ENCODE assay signal across 1 cellular context in the genomic region with DNA sequence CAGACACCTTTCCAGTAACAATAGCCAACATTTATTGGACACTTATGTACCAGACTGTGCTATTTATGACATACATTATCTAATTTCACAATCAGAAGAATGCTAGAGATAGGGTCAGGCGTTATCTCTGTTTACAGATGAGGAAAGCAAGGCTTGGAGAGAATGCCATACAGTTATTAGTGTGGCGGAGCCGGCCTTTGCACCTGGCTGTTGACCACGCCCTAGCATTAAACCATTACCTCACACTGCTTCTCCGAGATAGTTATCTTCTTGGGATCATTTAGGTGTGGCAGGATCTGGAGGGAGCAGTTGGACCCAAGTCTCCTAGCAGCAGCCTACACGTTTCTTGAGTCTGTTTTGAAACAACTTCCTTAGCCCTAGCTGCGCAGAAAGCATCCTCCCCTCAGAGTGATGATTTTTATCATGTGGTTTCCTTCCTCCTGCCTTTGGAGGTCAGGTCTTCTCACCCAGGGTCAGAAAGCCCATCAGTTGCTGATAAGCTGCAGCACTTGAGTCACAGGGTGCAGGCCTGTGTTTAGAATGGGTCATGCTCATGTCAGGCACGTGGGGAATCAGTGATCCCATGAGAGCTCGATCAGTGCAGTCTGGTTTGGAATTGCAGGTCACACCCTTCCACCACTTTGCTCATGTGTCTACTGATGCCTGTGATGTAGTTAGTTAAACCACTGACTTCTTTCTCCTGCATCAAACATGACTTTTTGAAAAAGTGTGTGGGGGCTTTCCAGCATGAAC.
A peak's percentile ranks its signal among the peaks of the same experiment; 100 is the strongest.
TF ChIP-seq lines count a peak whose summit lies in the region.

No MANE protein-coding gene starts in this region.

TF ChIP-seq in K562, 482 proteins besides CTCF, POLR2A, EP300 and RAD21 (continued from another document and continues in another):
- TF ChIP-seq CREB3L1 (IDR thresholded peaks at IDR 0.05; ENCODE audit: borderline replicate concordance, low read depth) (peak; percentile 33; the same call in 1 of the 2 replicates), PCBP2 (IDR thresholded peaks at IDR 0.05; ENCODE audit: low read depth, low read length, poor library complexity, severe bottlenecking) (no peak), TCF15 (CRISPR knock-in tag; IDR thresholded peaks at IDR 0.05) (no peak), NRF1 (conservative IDR thresholded peaks at IDR 0.05 in 1 of 2, IDR thresholded peaks at IDR 0.05 in 1 of 2) (peak; percentile 73 to 79), PHF21A (IDR thresholded peaks at IDR 0.05; ENCODE audit: borderline replicate concordance, low read depth) (no peak), SMARCB1 (IDR thresholded peaks at IDR 0.05; ENCODE audit: insufficient read length, low read depth) (no peak), MAZ (CRISPR knock-in tag; conservative IDR thresholded peaks at IDR 0.05 in 1 of 2, IDR thresholded peaks at IDR 0.05 in 1 of 2) (peak; percentile 36 to 56; a peak in 1 of 4 replicates), ZBTB1 (CRISPR knock-in tag; IDR thresholded peaks at IDR 0.05; ENCODE audit: borderline replicate concordance, low read depth) (peak; percentile 28; the same call in 1 of the 2 replicates), ATF1 (CRISPR knock-in tag; IDR thresholded peaks at IDR 0.05) (no peak), ATF1 (tag; IDR thresholded peaks at IDR 0.05) (peak; percentile 71), TOE1 (IDR thresholded peaks at IDR 0.05; ENCODE audit: borderline replicate concordance) (peak; percentile 72; the same call in 1 of the 2 replicates), TOE1 (CRISPR knock-in tag; IDR thresholded peaks at IDR 0.05; ENCODE audit: borderline replicate concordance, low read depth) (no peak), RNF2 (IDR thresholded peaks at IDR 0.05) (peak; percentile 89; the same call in 1 of the 2 replicates), DDX20 (tag; IDR thresholded peaks at IDR 0.05; ENCODE audit: low read depth) (0 out of 2 replicates have a peak, but pooled peaks have one; percentile 37), E2F4 (CRISPR knock-in tag; IDR thresholded peaks at IDR 0.05; ENCODE audit: low read depth) (no peak), CC2D1A (IDR thresholded peaks at IDR 0.05) (no peak; the same call in 1 of the 2 replicates), ZNF695 (CRISPR knock-in tag; IDR thresholded peaks at IDR 0.05) (no peak), ZBTB9 (CRISPR knock-in tag; IDR thresholded peaks at IDR 0.05) (no peak), HCFC1 (IDR thresholded peaks at IDR 0.05; ENCODE audit: low read depth, low read length) (no peak), ZNF830 (CRISPR knock-in tag; IDR thresholded peaks at IDR 0.05) (no peak), JUN (IDR thresholded peaks at IDR 0.05; ENCODE audit: borderline replicate concordance, low read depth, low read length) (peak; percentile 87; the same call in 1 of the 2 replicates), JUN (CRISPR knock-in tag; IDR thresholded peaks at IDR 0.05; ENCODE audit: borderline replicate concordance) (no peak), SRSF3 (IDR thresholded peaks at IDR 0.05; ENCODE audit: insufficient read depth, low read length) (no peak), ZNF232 (CRISPR knock-in tag; IDR thresholded peaks at IDR 0.05) (no peak), BCL6 (CRISPR knock-in tag; IDR thresholded peaks at IDR 0.05) (no peak), CHD1 (IDR thresholded peaks at IDR 0.05; ENCODE audit: low read length) (no peak), FOXP1 (CRISPR knock-in tag; IDR thresholded peaks at IDR 0.05) (no peak), DPF2 (IDR thresholded peaks at IDR 0.05) (peak; percentile 78), CBX3 (IDR thresholded peaks at IDR 0.05; ENCODE audit: borderline replicate concordance in 1 of 2, low read length in 2 of 2) (peak in 1 of 2 experiments; percentile 71; a peak in 1 of 3 replicates), FOXA1 (IDR thresholded peaks at IDR 0.05; ENCODE audit: borderline replicate concordance) (no peak), ZZZ3 (IDR thresholded peaks at IDR 0.05) (no peak), ZNF431 (CRISPR knock-in tag; IDR thresholded peaks at IDR 0.05) (0 out of 2 replicates have a peak, but pooled peaks have one; percentile 56), ZNF134 (CRISPR knock-in tag; conservative IDR thresholded peaks at IDR 0.05) (no peak), ZNF174 (CRISPR knock-in tag; IDR thresholded peaks at IDR 0.05) (no peak), ZNF184 (CRISPR knock-in tag; IDR thresholded peaks at IDR 0.05) (no peak), KAT7 (CRISPR knock-in tag; IDR thresholded peaks at IDR 0.05; ENCODE audit: borderline replicate concordance) (no peak), TARDBP (IDR thresholded peaks at IDR 0.05) (no peak), HNRNPK (IDR thresholded peaks at IDR 0.05; ENCODE audit: low read depth, low read length, poor library complexity, severe bottlenecking) (no peak), POU5F1 (IDR thresholded peaks at IDR 0.05; ENCODE audit: borderline replicate concordance, low read depth, low read length, partially characterized antibody) (peak; percentile 34), STAG1 (CRISPR knock-in tag; IDR thresholded peaks at IDR 0.05; ENCODE audit: borderline replicate concordance) (no peak), TFAM (CRISPR knock-in tag; conservative IDR thresholded peaks at IDR 0.05) (no peak), E4F1 (CRISPR knock-in tag; IDR thresholded peaks at IDR 0.05; ENCODE audit: borderline replicate concordance) (no peak), YBX1 (IDR thresholded peaks at IDR 0.05) (no peak)
- TF ChIP-seq, protein P1, sequence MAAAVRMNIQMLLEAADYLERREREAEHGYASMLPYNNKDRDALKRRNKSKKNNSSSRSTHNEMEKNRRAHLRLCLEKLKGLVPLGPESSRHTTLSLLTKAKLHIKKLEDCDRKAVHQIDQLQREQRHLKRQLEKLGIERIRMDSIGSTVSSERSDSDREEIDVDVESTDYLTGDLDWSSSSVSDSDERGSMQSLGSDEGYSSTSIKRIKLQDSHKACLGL (CRISPR knock-in tag; IDR thresholded peaks at IDR 0.05; ENCODE audit: borderline replicate concordance, poor library complexity, severe bottlenecking): no peak
- TF ChIP-seq, protein P2, sequence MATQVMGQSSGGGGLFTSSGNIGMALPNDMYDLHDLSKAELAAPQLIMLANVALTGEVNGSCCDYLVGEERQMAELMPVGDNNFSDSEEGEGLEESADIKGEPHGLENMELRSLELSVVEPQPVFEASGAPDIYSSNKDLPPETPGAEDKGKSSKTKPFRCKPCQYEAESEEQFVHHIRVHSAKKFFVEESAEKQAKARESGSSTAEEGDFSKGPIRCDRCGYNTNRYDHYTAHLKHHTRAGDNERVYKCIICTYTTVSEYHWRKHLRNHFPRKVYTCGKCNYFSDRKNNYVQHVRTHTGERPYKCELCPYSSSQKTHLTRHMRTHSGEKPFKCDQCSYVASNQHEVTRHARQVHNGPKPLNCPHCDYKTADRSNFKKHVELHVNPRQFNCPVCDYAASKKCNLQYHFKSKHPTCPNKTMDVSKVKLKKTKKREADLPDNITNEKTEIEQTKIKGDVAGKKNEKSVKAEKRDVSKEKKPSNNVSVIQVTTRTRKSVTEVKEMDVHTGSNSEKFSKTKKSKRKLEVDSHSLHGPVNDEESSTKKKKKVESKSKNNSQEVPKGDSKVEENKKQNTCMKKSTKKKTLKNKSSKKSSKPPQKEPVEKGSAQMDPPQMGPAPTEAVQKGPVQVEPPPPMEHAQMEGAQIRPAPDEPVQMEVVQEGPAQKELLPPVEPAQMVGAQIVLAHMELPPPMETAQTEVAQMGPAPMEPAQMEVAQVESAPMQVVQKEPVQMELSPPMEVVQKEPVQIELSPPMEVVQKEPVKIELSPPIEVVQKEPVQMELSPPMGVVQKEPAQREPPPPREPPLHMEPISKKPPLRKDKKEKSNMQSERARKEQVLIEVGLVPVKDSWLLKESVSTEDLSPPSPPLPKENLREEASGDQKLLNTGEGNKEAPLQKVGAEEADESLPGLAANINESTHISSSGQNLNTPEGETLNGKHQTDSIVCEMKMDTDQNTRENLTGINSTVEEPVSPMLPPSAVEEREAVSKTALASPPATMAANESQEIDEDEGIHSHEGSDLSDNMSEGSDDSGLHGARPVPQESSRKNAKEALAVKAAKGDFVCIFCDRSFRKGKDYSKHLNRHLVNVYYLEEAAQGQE (CRISPR knock-in tag; IDR thresholded peaks at IDR 0.05; ENCODE audit: low read depth): no peak
- TF ChIP-seq, protein P3, sequence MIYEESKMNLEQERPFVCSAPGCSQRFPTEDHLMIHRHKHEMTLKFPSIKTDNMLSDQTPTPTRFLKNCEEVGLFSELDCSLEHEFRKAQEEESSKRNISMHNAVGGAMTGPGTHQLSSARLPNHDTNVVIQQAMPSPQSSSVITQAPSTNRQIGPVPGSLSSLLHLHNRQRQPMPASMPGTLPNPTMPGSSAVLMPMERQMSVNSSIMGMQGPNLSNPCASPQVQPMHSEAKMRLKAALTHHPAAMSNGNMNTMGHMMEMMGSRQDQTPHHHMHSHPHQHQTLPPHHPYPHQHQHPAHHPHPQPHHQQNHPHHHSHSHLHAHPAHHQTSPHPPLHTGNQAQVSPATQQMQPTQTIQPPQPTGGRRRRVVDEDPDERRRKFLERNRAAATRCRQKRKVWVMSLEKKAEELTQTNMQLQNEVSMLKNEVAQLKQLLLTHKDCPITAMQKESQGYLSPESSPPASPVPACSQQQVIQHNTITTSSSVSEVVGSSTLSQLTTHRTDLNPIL (CRISPR knock-in tag; IDR thresholded peaks at IDR 0.05): no peak
- TF ChIP-seq, protein P4, sequence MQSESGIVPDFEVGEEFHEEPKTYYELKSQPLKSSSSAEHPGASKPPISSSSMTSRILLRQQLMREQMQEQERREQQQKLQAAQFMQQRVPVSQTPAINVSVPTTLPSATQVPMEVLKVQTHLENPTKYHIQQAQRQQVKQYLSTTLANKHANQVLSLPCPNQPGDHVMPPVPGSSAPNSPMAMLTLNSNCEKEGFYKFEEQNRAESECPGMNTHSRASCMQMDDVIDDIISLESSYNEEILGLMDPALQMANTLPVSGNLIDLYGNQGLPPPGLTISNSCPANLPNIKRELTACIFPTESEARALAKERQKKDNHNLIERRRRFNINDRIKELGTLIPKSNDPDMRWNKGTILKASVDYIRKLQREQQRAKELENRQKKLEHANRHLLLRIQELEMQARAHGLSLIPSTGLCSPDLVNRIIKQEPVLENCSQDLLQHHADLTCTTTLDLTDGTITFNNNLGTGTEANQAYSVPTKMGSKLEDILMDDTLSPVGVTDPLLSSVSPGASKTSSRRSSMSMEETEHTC (IDR thresholded peaks at IDR 0.05): peak; percentile 94
- TF ChIP-seq, protein P5, sequence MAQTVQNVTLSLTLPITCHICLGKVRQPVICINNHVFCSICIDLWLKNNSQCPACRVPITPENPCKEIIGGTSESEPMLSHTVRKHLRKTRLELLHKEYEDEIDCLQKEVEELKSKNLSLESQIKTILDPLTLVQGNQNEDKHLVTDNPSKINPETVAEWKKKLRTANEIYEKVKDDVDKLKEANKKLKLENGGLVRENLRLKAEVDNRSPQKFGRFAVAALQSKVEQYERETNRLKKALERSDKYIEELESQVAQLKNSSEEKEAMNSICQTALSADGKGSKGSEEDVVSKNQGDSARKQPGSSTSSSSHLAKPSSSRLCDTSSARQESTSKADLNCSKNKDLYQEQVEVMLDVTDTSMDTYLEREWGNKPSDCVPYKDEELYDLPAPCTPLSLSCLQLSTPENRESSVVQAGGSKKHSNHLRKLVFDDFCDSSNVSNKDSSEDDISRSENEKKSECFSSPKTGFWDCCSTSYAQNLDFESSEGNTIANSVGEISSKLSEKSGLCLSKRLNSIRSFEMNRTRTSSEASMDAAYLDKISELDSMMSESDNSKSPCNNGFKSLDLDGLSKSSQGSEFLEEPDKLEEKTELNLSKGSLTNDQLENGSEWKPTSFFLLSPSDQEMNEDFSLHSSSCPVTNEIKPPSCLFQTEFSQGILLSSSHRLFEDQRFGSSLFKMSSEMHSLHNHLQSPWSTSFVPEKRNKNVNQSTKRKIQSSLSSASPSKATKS (CRISPR knock-in tag; IDR thresholded peaks at IDR 0.05): no peak
